Comparison of ENCODE assay signal across 24 cellular contexts in genomic region chr7:70997275-70997674, GRCh38.
"Had no signal": no experiment of that assay in that cellular context is flagged by ENCODE, and none has a peak within 500 bp of the region (broad histone marks: within the 10 kb centered on the region; RNA-seq: fewer than 3 reads in every experiment).

No MANE protein-coding gene starts in this region.

- ATAC-seq: activated CD8-positive, alpha-beta memory T cell treated with anti-CD3 and anti-CD28 coated beads, Interleukin-2, amount 10 ng/mL, durations not matched to agents 7 days and 5 days; activated T-cell treated with anti-CD3 and anti-CD28 coated beads, Interleukin-2, amount 50 U/mL, for 4 hours; SK-N-SH treated with all-trans-retinoic acid at 6 μM for 48 hours; WTC11 had no signal

- H3K36me3 ChIP-seq: brain microvascular endothelial cell, cardiac muscle cell had no signal

- H3K27ac Mint-ChIP-seq: activated CD8-positive, alpha-beta memory T cell treated with anti-CD3 and anti-CD28 coated beads, Interleukin-2, amount 10 ng/mL, durations not matched to agents 7 days and 5 days; activated naive CD4-positive, alpha-beta T cell treated with anti-CD3 and anti-CD28 coated beads for 36 hours; activated naive CD8-positive, alpha-beta T cell; T-helper 1 cell treated with Interleukin-12 subunit alpha and Interleukin-12 subunit beta and Interleukin-4 antibody, amounts not matched to agents 30 μg/mL and 1 μg/mL, for 36 hours; WTC11 had no signal

- H3K4me1 Mint-ChIP-seq: activated CD8-positive, alpha-beta memory T cell treated with anti-CD3 and anti-CD28 coated beads, Interleukin-2, amount 10 ng/mL, durations not matched to agents 7 days and 5 days had no signal

- H3K27ac ChIP-seq: brain microvascular endothelial cell, cardiac muscle cell, KMS-11 had no signal

- H3K4me3 Mint-ChIP-seq: activated CD8-positive, alpha-beta memory T cell treated with anti-CD3 and anti-CD28 coated beads, Interleukin-2, amount 10 ng/mL, durations not matched to agents 7 days and 5 days; activated naive CD4-positive, alpha-beta T cell treated with anti-CD3 and anti-CD28 coated beads for 36 hours; activated naive CD8-positive, alpha-beta T cell; activated T-cell treated with anti-CD3 and anti-CD28 coated beads, Interleukin-2, amount 50 U/mL, for 4 hours; T-helper 1 cell treated with Interleukin-12 subunit alpha and Interleukin-12 subunit beta and Interleukin-4 antibody, amounts not matched to agents 30 μg/mL and 1 μg/mL, for 36 hours; WTC11 had no signal

- H3K27me3 Mint-ChIP-seq: activated CD8-positive, alpha-beta memory T cell treated with anti-CD3 and anti-CD28 coated beads, Interleukin-2, amount 10 ng/mL, durations not matched to agents 7 days and 5 days; activated naive CD8-positive, alpha-beta T cell had no signal

- H3K36me3 Mint-ChIP-seq: activated CD8-positive, alpha-beta memory T cell treated with anti-CD3 and anti-CD28 coated beads, Interleukin-2, amount 10 ng/mL, durations not matched to agents 7 days and 5 days; activated naive CD8-positive, alpha-beta T cell had no signal

- DNase-seq: activated CD4-positive, alpha-beta T cell treated with anti-CD3 and anti-CD28 coated beads for 48 hours; activated CD4-positive, alpha-beta T cell treated with anti-CD3 and anti-CD28 coated beads, Interleukin-2, amount 50 U/mL, for 48 hours; activated CD4-positive, CD25-positive, alpha-beta regulatory T cell treated with anti-CD3 and anti-CD28 coated beads, Interleukin-2, amount 50 U/mL, for 72 hours; activated CD8-positive, alpha-beta memory T cell treated with anti-CD3 and anti-CD28 coated beads, Interleukin-2, amount 10 ng/mL, durations not matched to agents 7 days and 5 days; activated gamma-delta T cell; activated naive CD4-positive, alpha-beta T cell treated with anti-CD3 and anti-CD28 coated beads for 36 hours; activated T-cell treated with anti-CD3 and anti-CD28 coated beads, Interleukin-2, amount 50 U/mL, for 4 hours; brain microvascular endothelial cell; MV-4-11; NCI-H1092 treated with DMSO at 0.1 percent for 48 hours; NCI-H1417 treated with DMSO at 0.1 percent for 48 hours; NCI-H1694; NCI-H2029; NCI-H2107; NCI-H345; NCI-H510A; NCI-H526 treated with DMSO at 0.1 percent for 48 hours; NCI-H82 had no signal

- H3K27me3 ChIP-seq: brain microvascular endothelial cell, cardiac muscle cell had no signal

- H3K4me3 ChIP-seq: cardiac muscle cell had no signal
